ENCODE assay signal across 1 cellular context in genomic region chr14:99401624-99402282, GRCh38.
TF ChIP-seq lines count a peak whose summit lies in the region.

No MANE protein-coding gene starts in this region.

TF ChIP-seq in HepG2, 621 proteins besides CTCF, POLR2A, EP300 and RAD21 (continued from another document):
- TF ChIP-seq HNF4G (IDR thresholded peaks at IDR 0.05; ENCODE audit: borderline replicate concordance, low read depth, low read length) (peak; percentile 35; the same call in 1 of the 2 replicates), HNF4G (CRISPR knock-in tag; IDR thresholded peaks at IDR 0.05; ENCODE audit: borderline replicate concordance, low read depth) (no peak), BHLHE40 (IDR thresholded peaks at IDR 0.05; ENCODE audit: low read length) (no peak), ZNF878 (CRISPR knock-in tag; IDR thresholded peaks at IDR 0.05) (no peak), ZNF687 (CRISPR knock-in tag; IDR thresholded peaks at IDR 0.05) (0 out of 2 replicates have a peak, but pooled peaks have one; percentile 16), XBP1 (CRISPR knock-in tag; IDR thresholded peaks at IDR 0.05) (no peak)
